ENCODE assay signal across 8 cellular contexts in genomic region chr1:146376708-146377496, GRCh38.
DNase-seq lines count a peak whose midpoint lies in the region; ATAC-seq and TF ChIP-seq lines count a peak whose summit lies in the region.
"Not testable (repeated sequence)": the region's sequence is repeated elsewhere in the genome, so short reads cannot be mapped to it uniquely, and the experiment has no call there.

No MANE protein-coding gene starts in this region.

- ATAC-seq in GM19035 (IDR thresholded peaks at IDR 0.05; ENCODE audit: unreplicated experiment) (peak; percentile 95), HG03280 (IDR thresholded peaks at IDR 0.05; ENCODE audit: unreplicated experiment) (peak; percentile 91)
- ATAC-seq in central memory CD8-positive, alpha-beta T cell (replicated peaks; ENCODE audit: extremely low read depth, poor library complexity, severe bottlenecking) = peak; percentile 86

- peak; percentile 98 for DNase-seq in AG10803 (ENCODE audit: low read depth)
- peak; percentile 98 for DNase-seq in NCI-H345 (lab: John Stamatoyannopoulos, UW)
- DNase-seq in activated CD4-positive, CD25-positive, alpha-beta regulatory T cell treated with anti-CD3 and anti-CD28 coated beads, Interleukin-2, amount 50 U/mL, for 16 hours (ENCODE audit: low read depth, low spot score) = peak; percentile 57
- peak; percentile 64 to 85 for DNase-seq in central memory CD8-positive, alpha-beta T cell (ENCODE audit: low spot score in 2 of 2)
- DNase-seq in kidney epithelial cell (ENCODE audit: low read depth) = peak; percentile 94
- peak; percentile 45 to 49 for DNase-seq in stimulated activated CD4-positive, alpha-beta T cell treated with anti-CD3 and anti-CD28 coated beads, Interleukin-15, amount 100 ng/mL, for 1 hour (ENCODE audit: low read depth in 1 of 2, low spot score in 1 of 2)

- H3K27me3 ChIP-seq in kidney epithelial cell (ENCODE audit: control insufficient read depth, insufficient read depth, low read length) = not testable (repeated sequence)

- not testable (repeated sequence) for H3K27me3 Mint-ChIP-seq in central memory CD8-positive, alpha-beta T cell

- H3K27ac Mint-ChIP-seq in central memory CD8-positive, alpha-beta T cell (ENCODE audit: low read depth) = peak overlapping the region; percentile 100

- H3K36me3 ChIP-seq in kidney epithelial cell (ENCODE audit: control insufficient read depth, insufficient read depth, low read length) = not testable (repeated sequence)

- not testable (repeated sequence) for H3K9me3 Mint-ChIP-seq in central memory CD8-positive, alpha-beta T cell

- TF ChIP-seq CTCF in AG10803 (conservative IDR thresholded peaks at IDR 0.05; ENCODE audit: low read length); kidney epithelial cell (IDR thresholded peaks at IDR 0.05; ENCODE audit: insufficient read depth, low read length, poor library complexity, severe bottlenecking): not testable (repeated sequence)

- peaks cover 17% of the 10 kb centered on the region for H3K36me3 Mint-ChIP-seq in central memory CD8-positive, alpha-beta T cell (ENCODE audit: insufficient read depth)

- peak overlapping the region; percentile 89 for H3K4me3 Mint-ChIP-seq in central memory CD8-positive, alpha-beta T cell

- peak overlapping the region; percentile 45 for H3K4me3 ChIP-seq in AG10803 (ENCODE audit: low read length)
- not testable (repeated sequence) for H3K4me3 ChIP-seq in kidney epithelial cell (ENCODE audit: low read depth, low read length)

- peaks cover 17% of the 10 kb centered on the region for H3K4me1 Mint-ChIP-seq in central memory CD8-positive, alpha-beta T cell

Comparison
In these comparisons a context has a peak if more than half of its experiments do, and no peak if none do; other contexts are left out.
1. DNase-seq: peak in every context shown above with its lines; median percentile 98 in AG10803; 98 in NCI-H345; 94 in kidney epithelial cell; 74 in central memory CD8-positive, alpha-beta T cell; 57 in activated CD4-positive, CD25-positive, alpha-beta regulatory T cell treated with anti-CD3 and anti-CD28 coated beads, Interleukin-2, amount 50 U/mL, for 16 hours; 47 in stimulated activated CD4-positive, alpha-beta T cell treated with anti-CD3 and anti-CD28 coated beads, Interleukin-15, amount 100 ng/mL, for 1 hour.